1 cellular context compared by ENCODE assay signal in genomic region chr12:124484526-124484953, GRCh38.
TF ChIP-seq lines count a peak whose summit lies in the region.

No MANE protein-coding gene starts in this region.

TF ChIP-seq in SK-N-SH, 30 proteins besides CTCF, POLR2A, EP300 and RAD21 (continued from another document):
- TF ChIP-seq RCOR1 (IDR thresholded peaks at IDR 0.05; ENCODE audit: low read length) (no peak), FOSL2 (IDR thresholded peaks at IDR 0.05; ENCODE audit: borderline replicate concordance, low read depth) (no peak), PBX3 (IDR thresholded peaks at IDR 0.05) (no peak), FOXJ3 (CRISPR knock-in tag; IDR thresholded peaks at IDR 0.05) (no peak), JUND (IDR thresholded peaks at IDR 0.05) (no peak)
